22 cellular contexts compared by ENCODE assay signal in the genomic region with DNA sequence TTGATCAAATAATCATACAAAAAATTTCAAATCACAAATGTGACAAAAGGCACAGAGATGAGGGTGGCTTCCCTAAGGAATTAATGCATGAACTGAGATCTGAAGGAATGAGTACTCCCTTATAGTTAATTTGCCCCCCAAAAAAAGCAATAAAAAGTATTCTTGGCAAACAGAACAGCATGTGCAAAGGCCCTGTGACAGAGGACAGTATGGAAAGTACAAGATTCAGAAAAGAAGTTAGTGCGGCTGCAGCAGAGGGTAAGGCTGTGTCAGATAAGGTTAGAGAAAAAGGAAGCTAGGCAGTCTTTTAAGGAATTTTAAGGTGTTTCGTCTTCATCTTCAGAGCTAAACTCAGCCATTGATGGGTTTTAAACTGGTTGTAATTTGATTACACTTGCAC. TPM values are rescaled to one million over a fixed set of nuclear protein-coding genes. Genes with fewer than 3 reads are reported as not detected.
A peak's percentile ranks its signal among the peaks of the same experiment; 100 is the strongest.
DNase-seq lines count a peak whose midpoint lies in the region; ATAC-seq, FAIRE-seq and TF ChIP-seq lines count a peak whose summit lies in the region.
"Had no signal": no experiment of that assay in that cellular context is flagged by ENCODE, and none has a peak within 500 bp of the region (broad histone marks: within the 10 kb centered on the region; RNA-seq: fewer than 3 reads in every experiment).

No MANE protein-coding gene starts in this region.

- H3K9me3 Mint-ChIP-seq in activated naive CD4-positive, alpha-beta T cell treated with anti-CD3 and anti-CD28 coated beads, Interleukin-2, amount 50 U/mL, for 24 hours = no peaks in the 10 kb centered on the region
- H3K9me3 Mint-ChIP-seq in CD4-positive, CD25-positive, alpha-beta regulatory T cell = no peaks in the 10 kb centered on the region

- peaks cover 41% of the 10 kb centered on the region for H3K36me3 ChIP-seq in CD4-positive, CD25-positive, alpha-beta regulatory T cell (ENCODE audit: control insufficient read depth, insufficient read depth, low read length)
- H3K36me3 ChIP-seq in K562 (ENCODE audit: control insufficient read depth, insufficient read depth, low read length) = no peaks in the 10 kb centered on the region

- no peak overlapping the region for H3K27ac ChIP-seq in CD4-positive, CD25-positive, alpha-beta regulatory T cell (ENCODE audit: insufficient read depth, low read length, poor library complexity, severe bottlenecking)
- H3K27ac ChIP-seq in K562 (ENCODE audit: extremely low read depth, low read depth, low read length) = no peak overlapping the region
- H3K27ac ChIP-seq: BLaER1 treated with 17β-estradiol and CSF1 and Interleukin-3, amounts not matched to agents 10 nM and 100 nM; GM23248 had no signal

- H3K4me3 ChIP-seq in CD4-positive, CD25-positive, alpha-beta regulatory T cell (ENCODE audit: low read depth, low read length) = no peak overlapping the region
- no peak overlapping the region for H3K4me3 ChIP-seq in K562
- H3K4me3 ChIP-seq: BLaER1 treated with 17β-estradiol and CSF1 and Interleukin-3, amounts not matched to agents 10 nM and 100 nM; GM12878; GM23248 had no signal

- no peaks in the 10 kb centered on the region for H4K20me1 ChIP-seq in K562 (replicated peaks; ENCODE audit: control insufficient read depth, insufficient read depth, low read length)
- H4K20me1 ChIP-seq: BLaER1 treated with 17β-estradiol and CSF1 and Interleukin-3, amounts not matched to agents 10 nM and 100 nM had no signal

- no peak for TF ChIP-seq POLR2A in K562 (conservative IDR thresholded peaks at IDR 0.05)

- no peak for FAIRE-seq in K562 (lab: Jason Lieb, UNC)
- FAIRE-seq: GM12878, H54 had no signal

- H3K27ac Mint-ChIP-seq in activated naive CD4-positive, alpha-beta T cell treated with anti-CD3 and anti-CD28 coated beads, Interleukin-2, amount 50 U/mL, for 24 hours = peak overlapping the region; percentile 76
- peak overlapping the region; percentile 23 to 53 (median 52) for H3K27ac Mint-ChIP-seq in CD4-positive, CD25-positive, alpha-beta regulatory T cell
- H3K27ac Mint-ChIP-seq: B cell had no signal

- no peak for TF ChIP-seq RAD21 in K562 (CRISPR knock-in tag; conservative IDR thresholded peaks at IDR 0.05 in 1 of 2, IDR thresholded peaks at IDR 0.05 in 1 of 2)

- H3K9me3 ChIP-seq in CD4-positive, CD25-positive, alpha-beta regulatory T cell (ENCODE audit: control insufficient read depth in 2 of 2, low read length in 2 of 2) = no peaks in the 10 kb centered on the region
- no peaks in the 10 kb centered on the region for H3K9me3 ChIP-seq in K562 (replicated peaks; ENCODE audit: control insufficient read depth, insufficient read depth, low read depth, low read length)

- H3K27me3 Mint-ChIP-seq in activated naive CD4-positive, alpha-beta T cell treated with anti-CD3 and anti-CD28 coated beads, Interleukin-2, amount 50 U/mL, for 24 hours = no peaks in the 10 kb centered on the region
- no peaks in the 10 kb centered on the region for H3K27me3 Mint-ChIP-seq in CD4-positive, CD25-positive, alpha-beta regulatory T cell
- H3K27me3 Mint-ChIP-seq: B cell; CD4-positive, alpha-beta memory T cell had no signal

- POLR2A ChIA-PET in K562 (lab: Yijun Ruan, JAX) = no interaction called here

- peaks cover 16% of the 10 kb centered on the region for H3K4me1 ChIP-seq in CD4-positive, CD25-positive, alpha-beta regulatory T cell (ENCODE audit: control insufficient read depth, insufficient read depth, low read length, poor library complexity, severe bottlenecking)
- H3K4me1 ChIP-seq in K562 (replicated peaks in 1 of 2; ENCODE audit: control insufficient read depth in 2 of 2, insufficient read depth in 2 of 2, low read length in 2 of 2) = no peaks in the 10 kb centered on the region

- H3K27me3 ChIP-seq in CD4-positive, CD25-positive, alpha-beta regulatory T cell (ENCODE audit: control insufficient read depth, insufficient read depth, low read length) = no peaks in the 10 kb centered on the region
- H3K27me3 ChIP-seq in K562 (ENCODE audit: control insufficient read depth in 2 of 2, insufficient read depth in 2 of 2, low read length in 2 of 2) = no peaks in the 10 kb centered on the region
- H3K27me3 ChIP-seq: BLaER1 treated with 17β-estradiol and CSF1 and Interleukin-3, amounts not matched to agents 10 nM and 100 nM had no signal

- BruUV-seq in K562 (replicated peaks; lab: Mats Ljungman, UMichigan) = no TSS peak

- WGBS in K562 (ENCODE audit: insufficient coverage, low coverage, missing lambda C conversion rate) = 6% methylated on average over 2 of the region's 2 CpGs

- ATAC-seq in CD4-positive, CD25-positive, alpha-beta regulatory T cell (ENCODE audit: low read depth in 2 of 2) = no peak
- no peak for ATAC-seq in K562
- no peak for ATAC-seq in GM21619 (IDR thresholded peaks at IDR 0.05; ENCODE audit: unreplicated experiment)

- H3K9ac ChIP-seq in K562 (ENCODE audit: insufficient read depth in 1 of 2, low read depth in 2 of 2, low read length in 2 of 2) = no peak overlapping the region
- H3K9ac ChIP-seq: BLaER1 treated with 17β-estradiol and CSF1 and Interleukin-3, amounts not matched to agents 10 nM and 100 nM; GM23248 had no signal

- no peaks in the 10 kb centered on the region for H3K79me2 ChIP-seq in K562 (ENCODE audit: control insufficient read depth, insufficient read depth, low read length)

- intact Hi-C loops in K562 (cut with micrococcal nuclease) = no loop called here

- no peak overlapping the region for H3K4me2 ChIP-seq in K562 (ENCODE audit: insufficient read depth, low read length)
- H3K4me2 ChIP-seq: BLaER1 treated with 17β-estradiol and CSF1 and Interleukin-3, amounts not matched to agents 10 nM and 100 nM had no signal

- in situ Hi-C loops in K562 (cut with MboI) = no loop called here

- CTCF ChIA-PET in K562 (lab: Yijun Ruan, JAX; ENCODE audit: low intra/inter-chr PET ratio) = no interaction called here

- no peak overlapping the region for H2AFZ ChIP-seq in K562 (ENCODE audit: low read depth, low read length)
- H2AFZ ChIP-seq: GM23248 had no signal

- TF ChIP-seq CTCF in K562 (IDR thresholded peaks at IDR 0.05 in 2 of 3, conservative IDR thresholded peaks at IDR 0.05 in 1 of 3; ENCODE audit: insufficient read depth in 2 of 3, low read depth in 1 of 3, low read length in 3 of 3) = no peak

- no peak for TF ChIP-seq EP300 in K562 (IDR thresholded peaks at IDR 0.05; ENCODE audit: low read length)

- H3K4me1 Mint-ChIP-seq in activated naive CD4-positive, alpha-beta T cell treated with anti-CD3 and anti-CD28 coated beads, Interleukin-2, amount 50 U/mL, for 24 hours = peaks cover 50% of the 10 kb centered on the region
- H3K4me1 Mint-ChIP-seq in CD4-positive, CD25-positive, alpha-beta regulatory T cell = peaks cover 24 to 52% (median 45%) of the 10 kb centered on the region in 4 donors

- H3K4me3 Mint-ChIP-seq in activated naive CD4-positive, alpha-beta T cell treated with anti-CD3 and anti-CD28 coated beads, Interleukin-2, amount 50 U/mL, for 24 hours = no peak overlapping the region
- H3K4me3 Mint-ChIP-seq in CD4-positive, CD25-positive, alpha-beta regulatory T cell = no peak overlapping the region
- H3K4me3 Mint-ChIP-seq: B cell had no signal

- no peaks in the 10 kb centered on the region for H3K9me1 ChIP-seq in K562 (ENCODE audit: control insufficient read depth, insufficient read depth, low read length)

- no peak for DNase-seq in activated naive CD4-positive, alpha-beta T cell treated with Interleukin-2 at 50 U/mL for 16 hours
- no peak for DNase-seq in CD4-positive, CD25-positive, alpha-beta regulatory T cell
- DNase-seq in K562 (ENCODE audit: extremely low read depth in 1 of 4, low spot score in 3 of 4) (no peak), NCI-H345 treated with DMSO at 0.1 percent for 48 hours (lab: John Stamatoyannopoulos, UW; ENCODE audit: unreplicated experiment) (no peak), DMS153 treated with DMSO at 0.1 percent for 48 hours (lab: John Stamatoyannopoulos, UW; ENCODE audit: unreplicated experiment) (no peak)
- DNase-seq: 8988T; Calu3; CD4-positive, alpha-beta memory T cell; DMS53; DND-41; EL; GM23248; HCEC 1CT; IMR-90; KBM-7 had no signal

- H3K36me3 Mint-ChIP-seq in activated naive CD4-positive, alpha-beta T cell treated with anti-CD3 and anti-CD28 coated beads, Interleukin-2, amount 50 U/mL, for 24 hours = peaks cover 35% of the 10 kb centered on the region
- H3K36me3 Mint-ChIP-seq in CD4-positive, CD25-positive, alpha-beta regulatory T cell = peaks cover 60% of the 10 kb centered on the region

RNA-seq across cellular contexts. Expression of gene DDX60L, which starts 7.4 kb away (rescaled TPM):
- 69.0 TPM for total RNA-seq in CD4-positive, CD25-positive, alpha-beta regulatory T cell
- 10 to 100 TPM; 20.6 to 28.8 (median 26.6) TPM for polyA plus RNA-seq in CD4-positive, CD25-positive, alpha-beta regulatory T cell
- 1.5 and 3.8 TPM in 2 replicates for total RNA-seq in K562 (2011; cell fraction: chromatin; rRNA removed; ENCODE audit: low replicate concordance)
- total RNA-seq in K562 (2011; cell fraction: nucleolus; rRNA removed) = 0.50 and 1.1 TPM in 2 replicates
- 1.9 and 2.1 TPM in 2 replicates for total RNA-seq in K562 (2011; cell fraction: nucleoplasm; rRNA removed)
- total RNA-seq in K562 (2014; rRNA removed) (1.2 and 2.0 TPM in 2 replicates), K562 (2014; rRNA removed; fragmentation: Illumina TruSeq; extraction: Trizol) (2.9 and 3.9 TPM in 2 replicates), K562 (2015; rRNA removed; fragmentation: Illumina TruSeq; extraction: Trizol) (2.8 and 3.3 TPM in 2 replicates), K562 (2021) (2.3 and 2.6 TPM in 2 replicates)
- polyA plus RNA-seq in K562 (2011; rRNA removed) (0.24 and 0.40 TPM in 2 replicates), K562 (2014; fragmentation: Illumina TruSeq; extraction: Trizol) (2.9 and 3.0 TPM in 2 replicates), K562 (2014; fragmentation: Nextera tagmentation; extraction: Ambion mirVana) (1 to 10 TPM; 1.3 to 2.5 TPM), K562 (2014; rRNA removed) (1.8 and 3.0 TPM in 2 replicates)
- 0.09 and 0.22 TPM in 2 replicates for polyA plus RNA-seq in K562 (2011; cell fraction: cytosol; rRNA removed)
- 0.23 and 0.29 TPM in 2 replicates for polyA plus RNA-seq in K562 (2011; cell fraction: nucleus; rRNA removed)
- polyA plus RNA-seq in K562 (2012) = 2.3 and 7.1 TPM in 2 replicates
- 0.24 and 0.35 TPM in 2 replicates for polyA minus RNA-seq in K562 (2011; rRNA and poly(A)+ RNA removed)
- not detected in 2 replicates for polyA minus RNA-seq in K562 (2011; cell fraction: cytosol; rRNA and poly(A)+ RNA removed)
- polyA minus RNA-seq in K562 (2011; cell fraction: nucleus; rRNA and poly(A)+ RNA removed) = 0.11 and 0.40 TPM in 2 replicates
- total RNA-seq: G401 had no signal

RNA-seq across cellular contexts. Expression of gene PALLD, which starts 23.9 kb away (rescaled TPM):
- total RNA-seq in CD4-positive, CD25-positive, alpha-beta regulatory T cell = 1.9 TPM
- 1 to 10 TPM in 1 of 4 donors, under 1 TPM in 2, not detected in 1; 0.37 to 1.0 (median 0.48) TPM for polyA plus RNA-seq in CD4-positive, CD25-positive, alpha-beta regulatory T cell
- total RNA-seq in K562 (2011; cell fraction: chromatin; rRNA removed; ENCODE audit: low replicate concordance) = not detected in 2 replicates
- total RNA-seq in K562 (2011; cell fraction: nucleolus; rRNA removed) = not detected in 2 replicates
- total RNA-seq in K562 (2011; cell fraction: nucleoplasm; rRNA removed) = not detected in 2 replicates
- total RNA-seq in K562 (2014; rRNA removed) (0.09 TPM in 1 of 2 replicates, not detected in the other), K562 (2014; rRNA removed; fragmentation: Illumina TruSeq; extraction: Trizol) (not detected in 2 replicates), K562 (2015; rRNA removed; fragmentation: Illumina TruSeq; extraction: Trizol) (not detected in 2 replicates), K562 (2021) (0.35 and 0.89 TPM in 2 replicates)
- polyA plus RNA-seq in K562 (2011; rRNA removed) (0.03 TPM in 1 of 2 replicates, not detected in the other), K562 (2014; fragmentation: Illumina TruSeq; extraction: Trizol) (not detected in 2 replicates), K562 (2014; fragmentation: Nextera tagmentation; extraction: Ambion mirVana) (under 1 TPM; 0.01 to 0.18 TPM), K562 (2014; rRNA removed) (0.01 TPM in 1 of 2 replicates, not detected in the other)
- 0.03 TPM in 1 of 2 replicates, not detected in the other for polyA plus RNA-seq in K562 (2011; cell fraction: cytosol; rRNA removed)
- 0.31 TPM in 1 of 2 replicates, not detected in the other for polyA plus RNA-seq in K562 (2011; cell fraction: nucleus; rRNA removed)
- 0.12 and 0.33 TPM in 2 replicates for polyA plus RNA-seq in K562 (2012)
- 0.11 TPM in 1 of 2 replicates, not detected in the other for polyA minus RNA-seq in K562 (2011; rRNA and poly(A)+ RNA removed)
- polyA minus RNA-seq in K562 (2011; cell fraction: cytosol; rRNA and poly(A)+ RNA removed) = 0.73 TPM in 1 of 2 replicates, not detected in the other
- polyA minus RNA-seq in K562 (2011; cell fraction: nucleus; rRNA and poly(A)+ RNA removed) = 0.27 TPM in 1 of 2 replicates, not detected in the other

Comparison
In these comparisons a context has a peak if more than half of its experiments do, and no peak if none do; other contexts are left out.
1. RNA of gene DDX60L, which starts 7.4 kb away (total RNA-seq): 69.0 TPM in CD4-positive, CD25-positive, alpha-beta regulatory T cell (single experiment); 0.50 to 3.9 TPM in K562; every median in the first group is over 10 times any median in the second.